In genomic region chr14:99029150-99029915, GRCh38 we compare ENCODE assay signal across 25 cellular contexts.
"Had no signal": no experiment of that assay in that cellular context is flagged by ENCODE, and none has a peak within 500 bp of the region (broad histone marks: within the 10 kb centered on the region; RNA-seq: fewer than 3 reads in every experiment).

No MANE protein-coding gene starts in this region.

- DNase-seq: activated CD4-positive, alpha-beta memory T cell treated with anti-CD3 and anti-CD28 coated beads, Interleukin-2, amount 10 ng/mL, durations not matched to agents 7 days and 5 days; activated CD4-positive, alpha-beta T cell treated with anti-CD3 and anti-CD28 coated beads for 48 hours; activated CD4-positive, CD25-positive, alpha-beta regulatory T cell; colonic mucosa; esophagus squamous epithelium; head of caudate nucleus; kidney; lower lobe of right lung; mesendoderm; naive B cell; retina; sigmoid colon; stimulated activated CD4-positive, alpha-beta T cell treated with anti-CD3 and anti-CD28 coated beads, Interleukin-2, amount 100 ng/mL, for 48 hours; stimulated activated CD8-positive, alpha-beta memory T cell treated with anti-CD3 and anti-CD28 coated beads, Interleukin-4, amount 100 ng/mL, for 48 hours; stimulated activated naive CD4-positive, alpha-beta T cell; T-helper 17 cell; testis had no signal

- H3K4me1 ChIP-seq: breast epithelium, colonic mucosa, esophagus squamous epithelium, gastroesophageal sphincter, lower lobe of right lung, sigmoid colon, testis, vagina had no signal

- H3K27me3 Mint-ChIP-seq: activated CD4-positive, alpha-beta memory T cell treated with anti-CD3 and anti-CD28 coated beads, Interleukin-2, amount 10 ng/mL, durations not matched to agents 7 days and 5 days; naive B cell had no signal

- H3K36me3 ChIP-seq: breast epithelium, colonic mucosa, esophagus squamous epithelium, gastroesophageal sphincter, lower lobe of right lung, sigmoid colon, vagina had no signal

- H3K4me1 Mint-ChIP-seq: activated CD4-positive, alpha-beta memory T cell treated with anti-CD3 and anti-CD28 coated beads, Interleukin-2, amount 10 ng/mL, durations not matched to agents 7 days and 5 days; T-helper 17 cell had no signal

- H3K4me3 ChIP-seq: breast epithelium, colonic mucosa, esophagus squamous epithelium, gastroesophageal sphincter, lower lobe of right lung, sigmoid colon, smooth muscle cell, testis, vagina had no signal

- H3K27ac ChIP-seq: breast epithelium, colonic mucosa, esophagus squamous epithelium, gastroesophageal sphincter, lower lobe of right lung, sigmoid colon, testis, vagina had no signal

- H3K36me3 Mint-ChIP-seq: naive B cell had no signal

- H3K27me3 ChIP-seq: breast epithelium, colonic mucosa, esophagus squamous epithelium, gastroesophageal sphincter, sigmoid colon, testis, vagina had no signal

- H3K4me3 Mint-ChIP-seq: activated CD4-positive, alpha-beta memory T cell treated with anti-CD3 and anti-CD28 coated beads, Interleukin-2, amount 10 ng/mL, durations not matched to agents 7 days and 5 days; activated T-helper 1 cell treated with anti-CD3 and anti-CD28 coated beads, Interleukin-12 subunit alpha, Interleukin-12 subunit beta, Interleukin-2, Interleukin-4 antibody, amounts not matched to agents 30 ng/mL and 10 ng/mL and 1 ng/mL, durations not matched to agents 14 hours and 24 hours and 36 hours; central memory CD8-positive, alpha-beta T cell; naive B cell; T-helper 17 cell had no signal

- ATAC-seq: activated naive CD4-positive, alpha-beta T cell treated with anti-CD3 and anti-CD28 coated beads, Interleukin-2, amount 50 U/mL, for 72 hours; gastroesophageal sphincter; left lobe of liver; lower lobe of right lung; T-helper 17 cell had no signal

- H3K27ac Mint-ChIP-seq: activated CD4-positive, alpha-beta memory T cell treated with anti-CD3 and anti-CD28 coated beads, Interleukin-2, amount 10 ng/mL, durations not matched to agents 7 days and 5 days; activated naive CD4-positive, alpha-beta T cell treated with anti-CD3 and anti-CD28 coated beads, Interleukin-2, amount 50 U/mL, for 72 hours; activated T-helper 1 cell treated with anti-CD3 and anti-CD28 coated beads, Interleukin-12 subunit alpha, Interleukin-12 subunit beta, Interleukin-2, Interleukin-4 antibody, amounts not matched to agents 30 ng/mL and 10 ng/mL and 1 ng/mL, durations not matched to agents 14 hours and 24 hours and 36 hours had no signal

- H3K9me3 ChIP-seq: breast epithelium, colonic mucosa, esophagus squamous epithelium, gastroesophageal sphincter, lower lobe of right lung, sigmoid colon, testis, vagina had no signal
